Comparison of ENCODE assay signal across 10 cellular contexts in genomic region chr2:211611061-211611518, GRCh38.
DNase-seq lines count a peak whose midpoint lies in the region; ATAC-seq and TF ChIP-seq lines count a peak whose summit lies in the region.
"Had no signal": no experiment of that assay in that cellular context is flagged by ENCODE, and none has a peak within 500 bp of the region (broad histone marks: within the 10 kb centered on the region; RNA-seq: fewer than 3 reads in every experiment).

No MANE protein-coding gene starts in this region.

- H3K36me3 ChIP-seq in A673 (ENCODE audit: insufficient read depth, low read length, poor library complexity, severe bottlenecking): no peaks in the 10 kb centered on the region
- no peaks in the 10 kb centered on the region for H3K36me3 ChIP-seq in psoas muscle (ENCODE audit: insufficient read depth in 1 of 2, low read depth in 1 of 2)
- H3K36me3 ChIP-seq: colonic mucosa, lower lobe of right lung had no signal

- WGBS in psoas muscle, 3 donors: 86 to 90% (median 86%) methylated on average over 6 of the region's 6 CpGs

- no peak for TF ChIP-seq CTCF in HFFc6 (IDR thresholded peaks at IDR 0.05)
- no peak for TF ChIP-seq CTCF in A673 (conservative IDR thresholded peaks at IDR 0.05; ENCODE audit: low read depth, low read length)
- no peak for TF ChIP-seq CTCF in psoas muscle (IDR thresholded peaks at IDR 0.05)

- H3K27ac Mint-ChIP-seq in HFFc6: no peak overlapping the region

- no peaks in the 10 kb centered on the region for H3K36me3 Mint-ChIP-seq in HFFc6 (ENCODE audit: low read depth)

- CTCF ChIA-PET in A673 (lab: Charles Lee): no interaction called here

- H3K4me3 Mint-ChIP-seq in HFFc6: peak overlapping the region; percentile 81; the same call in 1 of the 2 replicates

- intact Hi-C loops in A673 (cut with micrococcal nuclease; ENCODE audit: unreplicated experiment): no loop called here
- intact Hi-C loops in psoas muscle (cut with DNase I): no loop called here

- no peak for ATAC-seq in psoas muscle
- ATAC-seq: lower lobe of right lung had no signal

- H3K4me1 ChIP-seq in A673 (ENCODE audit: insufficient read depth, low read length, poor library complexity, severe bottlenecking) (no peaks in the 10 kb centered on the region), psoas muscle (no peaks in the 10 kb centered on the region)
- H3K4me1 ChIP-seq: colonic mucosa, lower lobe of right lung had no signal

- H3K27ac ChIP-seq in A673 (ENCODE audit: low read depth, low read length, poor library complexity, severe bottlenecking) (no peak overlapping the region), psoas muscle (no peak overlapping the region)
- H3K27ac ChIP-seq: colonic mucosa, lower lobe of right lung had no signal

- peak; percentile 54 for DNase-seq in DMS79 (lab: John Stamatoyannopoulos, UW)
- no peak for DNase-seq in HFFc6
- peak; percentile 27 for DNase-seq in NOMO-1 treated with dmso at 0.1 percent for 144 hours (lab: John Stamatoyannopoulos, UW; ENCODE audit: unreplicated experiment)
- DNase-seq in fibroblast of peridontal ligament (ENCODE audit: extremely low read depth): peak; percentile 36
- no peak for DNase-seq in NCI-H1092 treated with DMSO at 0.1 percent for 48 hours (lab: John Stamatoyannopoulos, UW)
- no peak for DNase-seq in stimulated activated naive CD4-positive, alpha-beta T cell treated with Interleukin-2 at 50 U/mL for 16 hours (lab: John Stamatoyannopoulos, UW)
- no peak for DNase-seq in A673 (ENCODE audit: low spot score)
- no peak for DNase-seq in psoas muscle
- DNase-seq: colonic mucosa, lower lobe of right lung had no signal

- H3K27me3 ChIP-seq in A673 (replicated peaks; ENCODE audit: insufficient read depth, low read depth, low read length, poor library complexity): no peaks in the 10 kb centered on the region
- no peaks in the 10 kb centered on the region for H3K27me3 ChIP-seq in psoas muscle (ENCODE audit: insufficient read depth in 3 of 3, low read length in 2 of 3)
- H3K27me3 ChIP-seq: colonic mucosa had no signal

- H3K4me1 Mint-ChIP-seq in HFFc6 (ENCODE audit: low read depth): no peaks in the 10 kb centered on the region

- H3K4me3 ChIP-seq in A673 (ENCODE audit: low read depth, low read length, poor library complexity, severe bottlenecking) (no peak overlapping the region), psoas muscle (no peak overlapping the region)
- H3K4me3 ChIP-seq: colonic mucosa, lower lobe of right lung had no signal

- peaks cover 31% of the 10 kb centered on the region for H3K9me3 Mint-ChIP-seq in HFFc6

- H3K27me3 Mint-ChIP-seq in HFFc6 (ENCODE audit: insufficient read depth): peaks cover 1% of the 10 kb centered on the region; the same call in 1 of the 2 replicates

- POLR2A ChIA-PET in A673 (lab: Charles Lee; ENCODE audit: low non-redundant PET): no interaction called here

- H3K9me3 ChIP-seq in A673 (ENCODE audit: low read depth, low read length, poor library complexity, severe bottlenecking) (no peaks in the 10 kb centered on the region), psoas muscle (no peaks in the 10 kb centered on the region)
- H3K9me3 ChIP-seq: colonic mucosa, lower lobe of right lung had no signal

- no TSS peak for BruUV-seq in A673 (replicated peaks; lab: Mats Ljungman, UMichigan)

Comparison
In these comparisons a context has a peak if more than half of its experiments do, and no peak if none do; other contexts are left out.
1. DNase-seq: peak in DMS79 (single experiment), NOMO-1 treated with dmso at 0.1 percent for 144 hours (single experiment) and fibroblast of peridontal ligament (single experiment); none in HFFc6 (single experiment), NCI-H1092 treated with DMSO at 0.1 percent for 48 hours (single experiment), stimulated activated naive CD4-positive, alpha-beta T cell treated with Interleukin-2 at 50 U/mL for 16 hours (single experiment), A673 (single experiment) and psoas muscle (0 of 2).